8 cellular contexts compared by ENCODE assay signal in the genomic region with DNA sequence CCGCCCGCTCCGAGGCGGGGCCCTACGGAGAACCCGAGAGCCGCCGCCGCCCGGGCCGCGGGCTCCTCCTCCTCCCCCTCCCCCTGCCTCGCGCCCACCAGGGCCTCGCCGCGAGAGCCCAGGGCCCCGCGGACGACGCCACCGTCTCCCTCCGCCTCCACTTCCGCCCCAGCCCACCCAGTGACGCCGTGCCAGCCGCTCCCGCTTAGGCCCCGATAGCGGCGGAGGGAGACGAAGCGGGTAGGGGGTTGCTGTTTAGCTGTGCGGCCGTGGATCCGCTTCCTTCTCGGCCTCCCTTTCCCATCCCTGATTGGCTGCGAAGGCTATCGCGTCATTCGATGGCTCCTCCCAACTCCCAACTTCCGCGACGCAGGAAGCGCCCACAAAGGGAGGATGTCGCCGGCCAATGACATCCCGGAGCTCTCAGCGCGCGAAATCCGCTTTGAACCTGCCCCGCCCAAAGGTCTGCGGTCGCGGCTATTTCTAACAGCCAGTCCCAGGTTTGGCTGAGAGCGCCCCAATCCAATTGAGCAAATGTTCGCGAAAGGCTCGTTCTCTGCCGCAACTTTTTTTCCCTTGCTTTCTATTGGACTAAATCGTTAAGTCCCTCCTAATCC. TPM values are rescaled to one million over a fixed set of nuclear protein-coding genes. Genes with fewer than 3 reads are reported as not detected.
DNase-seq lines count a peak whose midpoint lies in the region; ATAC-seq, FAIRE-seq and TF ChIP-seq lines count a peak whose summit lies in the region.

A gene (minus strand): TSS at position 277 of the 617 bp plus-strand sequence. CDS start 304 bp downstream, outside the sequence.

- H3K4me1 ChIP-seq in small intestine (ENCODE audit: control insufficient read depth in 2 of 2, insufficient read depth in 1 of 2, low read depth in 1 of 2, low read length in 1 of 2) = peaks cover 0 to 14% of the 10 kb centered on the region in 2 donors

- peak within 1 kb of the TSS; percentile 94 to 100 for H3K27ac ChIP-seq in small intestine (ENCODE audit: low read depth in 1 of 2, low read length in 1 of 2)

- TF ChIP-seq CTCF in AG04449 (IDR thresholded peaks at IDR 0.05; ENCODE audit: insufficient read depth, low read length, missing control alignments) = no peak
- TF ChIP-seq CTCF in WI38 (IDR thresholded peaks at IDR 0.05; ENCODE audit: low read depth, low read length) = no peak
- TF ChIP-seq CTCF in bronchial epithelial cell (IDR thresholded peaks at IDR 0.05; ENCODE audit: insufficient read depth, low read length, severe bottlenecking) = no peak

- 0% methylated on average over 53 to 62 of the region's 62 CpGs for WGBS in small intestine, 3 donors

- FAIRE-seq in bronchial epithelial cell (lab: Jason Lieb, UNC) (no peak), small intestine (lab: Jason Lieb, UNC) (no peak)

- no peaks in the 10 kb centered on the region for H3K27me3 ChIP-seq in bronchial epithelial cell (ENCODE audit: control insufficient read depth, insufficient read depth, low read length)
- H3K27me3 ChIP-seq in small intestine (ENCODE audit: control insufficient read depth in 2 of 2, insufficient read depth in 2 of 2, low read length in 2 of 2) = no peaks in the 10 kb centered on the region

- H3K9me3 ChIP-seq in small intestine (ENCODE audit: control insufficient read depth, low read depth) = no peaks in the 10 kb centered on the region

- POLR2A ChIA-PET in AG04449 (lab: Yijun Ruan, JAX) = interaction anchor here (0.8 to 1.5 kb wide), 3 partner anchors 21 to 642 kb away, joined by 3 to 6 read pairs (median 3); no protein-coding TSS in a partner anchor

- CTCF ChIA-PET in AG04449 (lab: Yijun Ruan, JAX) = interaction anchor here (1.0 to 3.8 kb wide), 9 partner anchors 9 to 722 kb away, joined by 3 to 19 read pairs (median 5); no protein-coding TSS in a partner anchor

- H3K4me3 ChIP-seq in AG04449 (ENCODE audit: low read depth, low read length) = peak within 1 kb of the TSS; percentile 85
- H3K4me3 ChIP-seq in WI38 (ENCODE audit: low read depth, low read length) = peak within 1 kb of the TSS; percentile 93
- H3K4me3 ChIP-seq in bronchial epithelial cell (ENCODE audit: low read depth, low read length) = peak within 1 kb of the TSS; percentile 61
- peak within 1 kb of the TSS; percentile 84 to 96 for H3K4me3 ChIP-seq in small intestine (ENCODE audit: low read depth in 1 of 2, low read length in 2 of 2)

- DNase-seq in AG04449 (ENCODE audit: low read depth, low spot score) = peak; percentile 95
- peak; percentile 92 for DNase-seq in NCI-H2227 treated with DMSO at 0.1 percent for 48 hours (lab: John Stamatoyannopoulos, UW)
- DNase-seq in bronchial epithelial cell (ENCODE audit: low read depth) = peak; percentile 97
- peak; percentile 87 for DNase-seq in iPS-NIHi11 (ENCODE audit: low spot score)
- peak; percentile 99 for DNase-seq in small intestine

- ATAC-seq in GM18907 (IDR thresholded peaks at IDR 0.05; ENCODE audit: unreplicated experiment) (peak; percentile 82), HG03159 (IDR thresholded peaks at IDR 0.05; ENCODE audit: unreplicated experiment) (peak; percentile 71)

- H3K36me3 ChIP-seq in bronchial epithelial cell (ENCODE audit: control insufficient read depth, insufficient read depth, low read length) (peaks cover 2% of the 10 kb centered on the region), small intestine (ENCODE audit: control insufficient read depth in 2 of 2, insufficient read depth in 2 of 2, low read length in 2 of 2) (peaks cover 3 to 6% of the 10 kb centered on the region in 2 donors)

RNA-seq across cellular contexts. Expression of the gene that starts here (rescaled TPM):
- total RNA-seq in bronchial epithelial cell = 15.2 and 22.9 TPM in 2 replicates
- polyA plus RNA-seq in small intestine = 10 to 100 TPM; 10.3 to 11.0 (median 10.3) TPM

Comparison
In these comparisons a context has a peak if more than half of its experiments do, and no peak if none do; other contexts are left out.
1. Peak in every context shown above with its lines: DNase-seq, ATAC-seq, H3K4me3 ChIP-seq and H3K27ac ChIP-seq.